In the genomic region with DNA sequence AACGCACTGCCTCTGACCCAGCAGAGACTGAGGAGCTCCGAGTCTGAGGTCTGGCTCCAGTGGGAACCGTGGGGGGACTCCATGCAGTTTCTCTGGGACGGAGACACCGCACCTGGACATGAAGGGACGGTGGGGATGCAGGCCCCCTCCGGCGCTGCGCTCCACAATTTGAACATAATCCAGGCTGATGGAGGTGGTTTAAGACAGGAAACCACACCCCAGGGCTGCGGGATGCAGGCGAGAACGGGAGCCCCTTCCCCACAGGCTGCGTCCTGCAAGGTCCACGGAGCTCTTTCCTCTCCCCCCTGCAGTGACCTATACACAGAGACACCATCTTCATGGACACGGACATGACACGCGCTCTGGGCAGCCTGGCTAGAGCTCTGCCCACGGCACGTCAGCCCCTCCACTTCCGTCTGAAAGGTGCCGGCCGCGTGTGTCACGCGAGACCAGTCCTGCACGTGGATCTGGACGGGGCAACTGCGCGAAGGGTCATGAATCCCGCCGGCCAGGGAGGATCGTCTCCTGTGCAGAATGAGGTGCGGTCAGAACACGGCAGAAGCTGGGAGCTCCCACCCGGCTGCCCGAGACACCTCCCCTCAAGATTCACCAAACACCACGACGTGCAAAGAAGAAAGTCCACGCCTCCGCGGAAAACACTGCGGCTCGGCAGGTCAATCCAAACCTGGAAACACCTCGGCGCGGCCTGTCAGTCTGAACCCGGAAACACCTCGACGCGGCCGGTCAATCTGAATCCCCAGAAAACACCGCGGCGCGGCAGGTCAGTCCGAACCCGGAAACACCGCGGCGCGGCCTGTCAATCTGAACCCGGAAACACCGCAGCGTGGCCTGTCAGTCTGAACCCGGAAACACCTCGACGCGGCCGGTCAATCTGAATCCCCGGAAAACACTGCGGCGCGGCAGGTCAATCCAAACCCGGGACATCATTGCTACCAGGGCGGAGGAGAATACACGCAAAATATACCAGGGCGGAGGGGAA, we compare ENCODE assay signal across 20 cellular contexts.
"Had no signal": no experiment of that assay in that cellular context is flagged by ENCODE, and none has a peak within 500 bp of the region (broad histone marks: within the 10 kb centered on the region; RNA-seq: fewer than 3 reads in every experiment).

No MANE protein-coding gene starts in this region.

- ATAC-seq: body of pancreas; stimulated activated naive CD8-positive, alpha-beta T cell treated with anti-CD3 and anti-CD28 coated beads, Interleukin-15, Interleukin-2, amounts not matched to agents 100 U/mL and 50 U/mL, for 24 hours; T-helper 17 cell had no signal

- H3K27ac ChIP-seq: body of pancreas, epithelial cell of prostate, neural progenitor cell, ovary, WERI-Rb-1 had no signal

- FAIRE-seq: islet of Langerhans had no signal

- H3K36me3 Mint-ChIP-seq: neural progenitor cell, type B pancreatic cell had no signal

- H3K27ac Mint-ChIP-seq: activated CD4-positive, alpha-beta memory T cell treated with anti-CD3 and anti-CD28 coated beads, Interleukin-2, amount 10 ng/mL, durations not matched to agents 7 days and 5 days; activated naive CD8-positive, alpha-beta T cell treated with anti-CD3 and anti-CD28 coated beads for 36 hours; endodermal cell; neural progenitor cell; T-helper 17 cell; type B pancreatic cell had no signal

- H3K27me3 Mint-ChIP-seq: activated CD4-positive, alpha-beta memory T cell treated with anti-CD3 and anti-CD28 coated beads, Interleukin-2, amount 10 ng/mL, durations not matched to agents 7 days and 5 days; activated naive CD8-positive, alpha-beta T cell treated with anti-CD3 and anti-CD28 coated beads for 36 hours; T-helper 17 cell had no signal

- DNase-seq: activated CD4-positive, alpha-beta memory T cell treated with anti-CD3 and anti-CD28 coated beads, Interleukin-2, amount 10 ng/mL, durations not matched to agents 7 days and 5 days; activated CD4-positive, alpha-beta T cell treated with anti-CD3 and anti-CD28 coated beads for 4 hours; activated gamma-delta T cell treated with Interleukin-2 at 50 U/mL for 16 hours; activated naive CD8-positive, alpha-beta T cell treated with anti-CD3 and anti-CD28 coated beads for 36 hours; activated T-cell treated with anti-CD3 and anti-CD28 coated beads, Interleukin-2, amount 50 U/mL, for 48 hours; amniotic stem cell; endodermal cell; foreskin fibroblast; hippocampal formation; stimulated activated CD4-positive, alpha-beta T cell treated with anti-CD3 and anti-CD28 coated beads, Interleukin-2, amount 100 ng/mL, for 24 hours; stimulated activated naive CD8-positive, alpha-beta T cell treated with anti-CD3 and anti-CD28 coated beads, Interleukin-15, Interleukin-2, amounts not matched to agents 100 U/mL and 50 U/mL, for 24 hours; substantia nigra; T-helper 17 cell; WERI-Rb-1 had no signal

- H3K4me2 ChIP-seq: neural progenitor cell had no signal

- H3K9me3 ChIP-seq: body of pancreas had no signal

- H3K27me3 ChIP-seq: body of pancreas, neural progenitor cell, ovary had no signal

- H3K4me1 Mint-ChIP-seq: activated naive CD8-positive, alpha-beta T cell treated with anti-CD3 and anti-CD28 coated beads for 36 hours; endodermal cell; neural progenitor cell had no signal

- H3K4me1 ChIP-seq: body of pancreas, neural progenitor cell had no signal

- H3K9ac ChIP-seq: neural progenitor cell had no signal

- H3K36me3 ChIP-seq: neural progenitor cell, ovary, WERI-Rb-1 had no signal

- H3K4me3 ChIP-seq: body of pancreas, neural progenitor cell, ovary had no signal

- H2AFZ ChIP-seq: neural progenitor cell had no signal

- H3K4me3 Mint-ChIP-seq: activated CD4-positive, alpha-beta memory T cell treated with anti-CD3 and anti-CD28 coated beads, Interleukin-2, amount 10 ng/mL, durations not matched to agents 7 days and 5 days; activated naive CD8-positive, alpha-beta T cell treated with anti-CD3 and anti-CD28 coated beads for 36 hours; endodermal cell; neural progenitor cell; T-helper 17 cell; type B pancreatic cell had no signal
